In genomic region chr18:76938619-76939018, GRCh38 we compare ENCODE assay signal across 19 cellular contexts.
"Had no signal": no experiment of that assay in that cellular context is flagged by ENCODE, and none has a peak within 500 bp of the region (broad histone marks: within the 10 kb centered on the region; RNA-seq: fewer than 3 reads in every experiment).

No MANE protein-coding gene starts in this region.

- H3K4me1 Mint-ChIP-seq: naive B cell, natural killer cell, nephron progenitor cell, neural progenitor cell had no signal

- H3K4me3 Mint-ChIP-seq: naive B cell; natural killer cell; nephron progenitor cell; neural progenitor cell; stimulated activated naive CD8-positive, alpha-beta T cell treated with anti-CD3 and anti-CD28 coated beads, Interleukin-15, Interleukin-2, amounts not matched to agents 100 ng/mL and 50 ng/mL, for 24 hours had no signal

- ATAC-seq: heart right ventricle, left ventricle myocardium superior, natural killer cell, right lobe of liver had no signal

- H3K27ac Mint-ChIP-seq: natural killer cell; nephron progenitor cell; neural progenitor cell; progenitor cell of endocrine pancreas; stimulated activated naive CD8-positive, alpha-beta T cell treated with anti-CD3 and anti-CD28 coated beads, Interleukin-15, Interleukin-2, amounts not matched to agents 100 ng/mL and 50 ng/mL, for 24 hours had no signal

- H3K27me3 Mint-ChIP-seq: naive B cell; progenitor cell of endocrine pancreas; stimulated activated naive CD8-positive, alpha-beta T cell treated with anti-CD3 and anti-CD28 coated beads, Interleukin-15, Interleukin-2, amounts not matched to agents 100 ng/mL and 50 ng/mL, for 24 hours had no signal

- H3K36me3 Mint-ChIP-seq: natural killer cell had no signal

- H3K9me3 Mint-ChIP-seq: naive B cell; natural killer cell; nephron progenitor cell; neural progenitor cell; stimulated activated naive CD8-positive, alpha-beta T cell treated with anti-CD3 and anti-CD28 coated beads, Interleukin-15, Interleukin-2, amounts not matched to agents 100 ng/mL and 50 ng/mL, for 24 hours had no signal

- DNase-seq: heart right ventricle; islet precursor cell; left ventricle myocardium superior; mesenchymal stem cell; naive B cell; natural killer cell; nephron progenitor cell; ovary; right lobe of liver; stimulated activated CD4-positive, alpha-beta T cell treated with anti-CD3 and anti-CD28 coated beads, Interleukin-1b, Interleukin-23, amount 100 ng/mL, for 48 hours; stimulated activated CD4-positive, alpha-beta T cell treated with anti-CD3 and anti-CD28 coated beads, Interleukin-2, amount 100 ng/mL, for 48 hours; stimulated activated CD4-positive, alpha-beta T cell treated with anti-CD3 and anti-CD28 coated beads, Interleukin-4, amount 100 ng/mL, for 4 hours; stimulated activated CD8-positive, alpha-beta memory T cell treated with anti-CD3 and anti-CD28 coated beads, Interleukin-4, amount 100 ng/mL, for 48 hours; stimulated activated naive CD4-positive, alpha-beta T cell; tibial artery; trophoblast cell had no signal
